In genomic region chr10:114506874-114507385, GRCh38 we compare ENCODE assay signal across 13 cellular contexts.
DNase-seq lines count a peak whose midpoint lies in the region; ATAC-seq, FAIRE-seq and TF ChIP-seq lines count a peak whose summit lies in the region.
"Had no signal": no experiment of that assay in that cellular context is flagged by ENCODE, and none has a peak within 500 bp of the region (broad histone marks: within the 10 kb centered on the region; RNA-seq: fewer than 3 reads in every experiment).

No MANE protein-coding gene starts in this region.

- TF ChIP-seq POLR2A in gastrocnemius medialis (IDR thresholded peaks at IDR 0.05) (no peak), GM12892 (IDR thresholded peaks at IDR 0.05; ENCODE audit: low read depth, low read length) (no peak)

- H3K4me1 Mint-ChIP-seq in Calu3 (ENCODE audit: low read depth, unreplicated experiment) (peaks cover 18% of the 10 kb centered on the region), activated B cell treated with CpG ODN at 0.5 μM for 24 hours (peaks cover 67% of the 10 kb centered on the region)

- H3K27ac Mint-ChIP-seq in Calu3 (ENCODE audit: unreplicated experiment), result peak overlapping the region; percentile 69
- peak overlapping the region; percentile 56 for H3K27ac Mint-ChIP-seq in activated B cell treated with CpG ODN at 0.5 μM for 24 hours
- H3K27ac Mint-ChIP-seq: T-helper 1 cell treated with Interleukin-12 subunit alpha and Interleukin-12 subunit beta and Interleukin-4 antibody, amounts not matched to agents 30 μg/mL and 1 μg/mL, for 36 hours had no signal

- TSS peak; percentile 46 for BruUV-seq in Calu3 (replicated peaks; lab: Mats Ljungman, UMichigan)

- peaks cover 13% of the 10 kb centered on the region for H3K36me3 Mint-ChIP-seq in Calu3 (ENCODE audit: insufficient read depth, unreplicated experiment)
- peaks cover 24% of the 10 kb centered on the region for H3K36me3 Mint-ChIP-seq in activated B cell treated with CpG ODN at 0.5 μM for 24 hours (ENCODE audit: low read depth)

- H3K9me3 ChIP-seq in gastrocnemius medialis, result no peaks in the 10 kb centered on the region
- H3K9me3 ChIP-seq: BLaER1 treated with 17β-estradiol and CSF1 and Interleukin-3, amounts not matched to agents 10 nM and 100 nM had no signal

- POLR2A ChIA-PET in activated B cell treated with CpG ODN at 0.5 μM for 24 hours (lab: Charles Lee), result interaction anchor here (1.0 to 1.5 kb wide), 4 partner anchors 9 to 19 kb away, joined by 3 to 5 read pairs (median 4); no protein-coding TSS in a partner anchor

- H3K27me3 ChIP-seq in gastrocnemius medialis, result no peaks in the 10 kb centered on the region
- H3K27me3 ChIP-seq: BLaER1 treated with 17β-estradiol and CSF1 and Interleukin-3, amounts not matched to agents 10 nM and 100 nM had no signal

- no peak overlapping the region for H3K4me3 ChIP-seq in gastrocnemius medialis
- H3K4me3 ChIP-seq: BLaER1 treated with 17β-estradiol and CSF1 and Interleukin-3, amounts not matched to agents 10 nM and 100 nM had no signal

- CTCF ChIA-PET in Calu3 (lab: Charles Lee), result interaction anchor here (0.6 to 1.3 kb wide), 2 partner anchors 12 to 259 kb away, joined by 3 read pairs; no protein-coding TSS in a partner anchor
- CTCF ChIA-PET in activated B cell treated with CpG ODN at 0.5 μM for 24 hours (lab: Charles Lee), result interaction anchor here (1.1 kb wide), 2 partner anchors 17 to 43 kb away, joined by 5 to 6 read pairs; no protein-coding TSS in a partner anchor

- in situ Hi-C loops in gastrocnemius medialis (cut with MboI; ENCODE audit: low sequenced_read_pairs in 4 of 4), result no loop called here

- H3K9me3 Mint-ChIP-seq in Calu3 (ENCODE audit: low read depth, unreplicated experiment), result no peaks in the 10 kb centered on the region
- no peaks in the 10 kb centered on the region for H3K9me3 Mint-ChIP-seq in activated B cell treated with CpG ODN at 0.5 μM for 24 hours
- H3K9me3 Mint-ChIP-seq: T-helper 1 cell treated with Interleukin-12 subunit alpha and Interleukin-12 subunit beta and Interleukin-4 antibody, amounts not matched to agents 30 μg/mL and 1 μg/mL, for 36 hours had no signal

- no peak for FAIRE-seq in GM12892 (lab: Jason Lieb, UNC)

- DNase-seq in Calu3 (no peak), activated B cell treated with CpG ODN at 0.5 μM for 24 hours (no peak), left ventricle myocardium superior (no peak), gastrocnemius medialis (no peak), GM12892 (ENCODE audit: insufficient read length) (no peak)
- DNase-seq: activated CD8-positive, alpha-beta memory T cell treated with anti-CD3 and anti-CD28 coated beads for 24 hours; effector CD8-positive, alpha-beta T cell; PC-3 had no signal

- H3K27me3 Mint-ChIP-seq in Calu3 (ENCODE audit: unreplicated experiment) (no peaks in the 10 kb centered on the region), activated B cell treated with CpG ODN at 0.5 μM for 24 hours (no peaks in the 10 kb centered on the region)

- intact Hi-C loops in Calu3 (cut with micrococcal nuclease; ENCODE audit: unreplicated experiment), result loop anchor here (1.0 to 5.0 kb wide), 2 partner anchors 12 to 40 kb away; no protein-coding TSS in a partner anchor
- intact Hi-C loops in activated B cell treated with CpG ODN at 0.5 μM for 24 hours (cut with micrococcal nuclease), result no loop called here
- intact Hi-C loops in left ventricle myocardium superior (cut with micrococcal nuclease), result no loop called here
- intact Hi-C loops in gastrocnemius medialis (cut with DNase I; ENCODE audit: low total_unique reads), result no loop called here

- H3K36me3 ChIP-seq in gastrocnemius medialis, result no peaks in the 10 kb centered on the region
- H3K36me3 ChIP-seq: BLaER1 treated with 17β-estradiol and CSF1 and Interleukin-3, amounts not matched to agents 10 nM and 100 nM had no signal

- H3K4me3 Mint-ChIP-seq in Calu3 (ENCODE audit: low read depth, unreplicated experiment), result peak overlapping the region; percentile 4
- no peak overlapping the region for H3K4me3 Mint-ChIP-seq in activated B cell treated with CpG ODN at 0.5 μM for 24 hours
- H3K4me3 Mint-ChIP-seq: T-helper 1 cell treated with Interleukin-12 subunit alpha and Interleukin-12 subunit beta and Interleukin-4 antibody, amounts not matched to agents 30 μg/mL and 1 μg/mL, for 36 hours had no signal

- ATAC-seq in activated B cell treated with CpG ODN at 0.5 μM for 24 hours (ENCODE audit: low read depth) (no peak), left ventricle myocardium superior (peak; percentile 8), gastrocnemius medialis (no peak), GM21447 (IDR thresholded peaks at IDR 0.05; ENCODE audit: unreplicated experiment) (no peak), GM21515 (IDR thresholded peaks at IDR 0.05; ENCODE audit: unreplicated experiment) (no peak), HG03097 (IDR thresholded peaks at IDR 0.05; ENCODE audit: low FRiP score, unreplicated experiment) (no peak)

- TF ChIP-seq CTCF in Calu3 (IDR thresholded peaks at IDR 0.05; ENCODE audit: unreplicated experiment) (no peak), activated B cell treated with CpG ODN at 0.5 μM for 24 hours (IDR thresholded peaks at IDR 0.05) (no peak), gastrocnemius medialis (IDR thresholded peaks at IDR 0.05 in 4 of 5, conservative IDR thresholded peaks at IDR 0.05 in 1 of 5) (no peak)

- peak overlapping the region; percentile 39 to 72 (median 55) for H3K27ac ChIP-seq in gastrocnemius medialis
- H3K27ac ChIP-seq: BLaER1 treated with 17β-estradiol and CSF1 and Interleukin-3, amounts not matched to agents 10 nM and 100 nM had no signal

- H3K4me1 ChIP-seq in gastrocnemius medialis, result peaks cover 19 to 41% of the 10 kb centered on the region in 2 donors
- H3K4me1 ChIP-seq: BLaER1 treated with 17β-estradiol and CSF1 and Interleukin-3, amounts not matched to agents 10 nM and 100 nM had no signal
